ENCODE assay signal across 12 cellular contexts in genomic region chr4:146059865-146060264, GRCh38.
A peak's percentile ranks its signal among the peaks of the same experiment; 100 is the strongest.
DNase-seq lines count a peak whose midpoint lies in the region; ATAC-seq and TF ChIP-seq lines count a peak whose summit lies in the region.
"Had no signal": no experiment of that assay in that cellular context is flagged by ENCODE, and none has a peak within 500 bp of the region (broad histone marks: within the 10 kb centered on the region; RNA-seq: fewer than 3 reads in every experiment).

No MANE protein-coding gene starts in this region.

- H3K9me3 Mint-ChIP-seq in activated naive CD8-positive, alpha-beta T cell treated with anti-CD3 and anti-CD28 coated beads, Interleukin-2, amount 50 U/mL, for 24 hours: no peaks in the 10 kb centered on the region
- H3K9me3 Mint-ChIP-seq in activated naive CD8-positive, alpha-beta T cell treated with anti-CD3 and anti-CD28 coated beads for 36 hours: no peaks in the 10 kb centered on the region
- H3K9me3 Mint-ChIP-seq: activated naive CD4-positive, alpha-beta T cell treated with anti-CD3 and anti-CD28 coated beads, Interleukin-2, amount 10 ng/mL, durations not matched to agents 7 days and 5 days had no signal

- peak overlapping the region; percentile 13; the same call in 1 of the 2 replicates for H3K27ac ChIP-seq in HL-60 (replicated peaks)
- H3K27ac ChIP-seq: A549 had no signal

- H3K4me1 Mint-ChIP-seq in activated naive CD8-positive, alpha-beta T cell treated with anti-CD3 and anti-CD28 coated beads, Interleukin-2, amount 50 U/mL, for 24 hours: peaks cover 8% of the 10 kb centered on the region
- H3K4me1 Mint-ChIP-seq in activated naive CD8-positive, alpha-beta T cell treated with anti-CD3 and anti-CD28 coated beads for 36 hours: no peaks in the 10 kb centered on the region
- H3K4me1 Mint-ChIP-seq: activated naive CD4-positive, alpha-beta T cell treated with anti-CD3 and anti-CD28 coated beads, Interleukin-2, amount 10 ng/mL, durations not matched to agents 7 days and 5 days had no signal

- no peaks in the 10 kb centered on the region for H3K27me3 ChIP-seq in HL-60 (ENCODE audit: insufficient read depth, poor library complexity, severe bottlenecking)

- H3K4me3 ChIP-seq in HL-60 (replicated peaks; ENCODE audit: insufficient read depth, low read length): no peak overlapping the region
- H3K4me3 ChIP-seq: A549 had no signal

- H3K27ac Mint-ChIP-seq in activated naive CD8-positive, alpha-beta T cell treated with anti-CD3 and anti-CD28 coated beads, Interleukin-2, amount 50 U/mL, for 24 hours: no peak overlapping the region
- no peak overlapping the region for H3K27ac Mint-ChIP-seq in activated naive CD8-positive, alpha-beta T cell treated with anti-CD3 and anti-CD28 coated beads for 36 hours
- H3K27ac Mint-ChIP-seq: activated naive CD4-positive, alpha-beta T cell treated with anti-CD3 and anti-CD28 coated beads, Interleukin-2, amount 10 ng/mL, durations not matched to agents 7 days and 5 days had no signal

- no peak for TF ChIP-seq CTCF in HL-60 (IDR thresholded peaks at IDR 0.05; ENCODE audit: insufficient read depth, low read length)

- no peaks in the 10 kb centered on the region for H3K36me3 Mint-ChIP-seq in activated naive CD8-positive, alpha-beta T cell treated with anti-CD3 and anti-CD28 coated beads, Interleukin-2, amount 50 U/mL, for 24 hours (ENCODE audit: low read depth)
- no peaks in the 10 kb centered on the region for H3K36me3 Mint-ChIP-seq in activated naive CD8-positive, alpha-beta T cell treated with anti-CD3 and anti-CD28 coated beads for 36 hours
- H3K36me3 Mint-ChIP-seq: activated naive CD4-positive, alpha-beta T cell treated with anti-CD3 and anti-CD28 coated beads, Interleukin-2, amount 10 ng/mL, durations not matched to agents 7 days and 5 days had no signal

- DNase-seq in activated naive CD8-positive, alpha-beta T cell treated with anti-CD3 and anti-CD28 coated beads, Interleukin-2, amount 50 U/mL, for 24 hours: peak; percentile 18
- DNase-seq in activated naive CD8-positive, alpha-beta T cell treated with anti-CD3 and anti-CD28 coated beads for 36 hours: no peak
- DNase-seq in HL-60 (ENCODE audit: low read depth in 1 of 2, low spot score in 1 of 2) (peak in 1 of 2 experiments; percentile 39), hepatic stellate cell (ENCODE audit: low spot score) (no peak), NCI-H524 treated with DMSO at 0.1 percent for 48 hours (lab: John Stamatoyannopoulos, UW) (no peak), NCI-H526 (lab: John Stamatoyannopoulos, UW) (no peak)
- no peak for DNase-seq in stimulated activated CD4-positive, alpha-beta T cell treated with anti-CD3 and anti-CD28 coated beads, Interleukin-2, amount 100 ng/mL, for 24 hours
- DNase-seq: activated naive CD4-positive, alpha-beta T cell treated with anti-CD3 and anti-CD28 coated beads, Interleukin-2, amount 10 ng/mL, durations not matched to agents 7 days and 5 days; NCI-H1930; T-helper 1 cell had no signal

- peak; percentile 57 for ATAC-seq in activated naive CD8-positive, alpha-beta T cell treated with anti-CD3 and anti-CD28 coated beads, Interleukin-2, amount 50 U/mL, for 24 hours
- ATAC-seq in HG02759 (IDR thresholded peaks at IDR 0.05; ENCODE audit: unreplicated experiment): peak; percentile 90
- ATAC-seq: A549 had no signal

- H3K27me3 Mint-ChIP-seq in activated naive CD8-positive, alpha-beta T cell treated with anti-CD3 and anti-CD28 coated beads, Interleukin-2, amount 50 U/mL, for 24 hours: peaks cover 17% of the 10 kb centered on the region
- peaks cover 28% of the 10 kb centered on the region for H3K27me3 Mint-ChIP-seq in activated naive CD8-positive, alpha-beta T cell treated with anti-CD3 and anti-CD28 coated beads for 36 hours

- H3K4me3 Mint-ChIP-seq in activated naive CD8-positive, alpha-beta T cell treated with anti-CD3 and anti-CD28 coated beads, Interleukin-2, amount 50 U/mL, for 24 hours: no peak overlapping the region
- H3K4me3 Mint-ChIP-seq in activated naive CD8-positive, alpha-beta T cell treated with anti-CD3 and anti-CD28 coated beads for 36 hours: no peak overlapping the region
- H3K4me3 Mint-ChIP-seq: activated naive CD4-positive, alpha-beta T cell treated with anti-CD3 and anti-CD28 coated beads, Interleukin-2, amount 10 ng/mL, durations not matched to agents 7 days and 5 days had no signal
